In genomic region chr11:44955019-44955738, GRCh38 we compare ENCODE assay signal across 8 cellular contexts. TPM values are rescaled to one million over a fixed set of nuclear protein-coding genes. Genes with fewer than 3 reads are reported as not detected.
DNase-seq lines count a peak whose midpoint lies in the region; ATAC-seq, FAIRE-seq and TF ChIP-seq lines count a peak whose summit lies in the region.

No MANE protein-coding gene starts in this region.

- no peak for TF ChIP-seq POLR2A in GM12892 (IDR thresholded peaks at IDR 0.05; ENCODE audit: low read depth, low read length)

- H3K36me3 Mint-ChIP-seq in endothelial cell (ENCODE audit: low read depth, unreplicated experiment) = no peaks in the 10 kb centered on the region
- no peaks in the 10 kb centered on the region for H3K36me3 Mint-ChIP-seq in neural crest cell (ENCODE audit: low read depth)

- ATAC-seq in GM18861 (IDR thresholded peaks at IDR 0.05; ENCODE audit: unreplicated experiment) = no peak
- ATAC-seq in HG03039 (IDR thresholded peaks at IDR 0.05; ENCODE audit: unreplicated experiment) = no peak
- no peak for ATAC-seq in GM18517 (IDR thresholded peaks at IDR 0.05; ENCODE audit: unreplicated experiment)

- H3K9me3 Mint-ChIP-seq in endothelial cell (ENCODE audit: unreplicated experiment) (no peaks in the 10 kb centered on the region), neural crest cell (no peaks in the 10 kb centered on the region)

- H3K4me3 Mint-ChIP-seq in endothelial cell (ENCODE audit: unreplicated experiment) (peak overlapping the region; percentile 29), neural crest cell (peak overlapping the region; percentile 16)

- H3K27ac Mint-ChIP-seq in endothelial cell (ENCODE audit: unreplicated experiment) (peak overlapping the region; percentile 79), neural crest cell (ENCODE audit: unreplicated experiment) (no peak overlapping the region)

- DNase-seq in ELR (ENCODE audit: low read depth) (peak; percentile 47), NOMO-1 treated with DMSO at 0.1 percent for 48 hours (lab: John Stamatoyannopoulos, UW; ENCODE audit: unreplicated experiment) (peak; percentile 94), endothelial cell (ENCODE audit: low spot score) (peak; percentile 71), neural crest cell (ENCODE audit: low read depth, low spot score) (no peak), GM12892 (ENCODE audit: insufficient read length) (no peak)

- H3K4me1 Mint-ChIP-seq in endothelial cell (ENCODE audit: unreplicated experiment) (peaks cover 41% of the 10 kb centered on the region), neural crest cell (peaks cover 61% of the 10 kb centered on the region)

- FAIRE-seq in GM12892 (lab: Jason Lieb, UNC) = no peak

- TF ChIP-seq CTCF in endothelial cell (IDR thresholded peaks at IDR 0.05; ENCODE audit: unreplicated experiment) (no peak), neural crest cell (conservative IDR thresholded peaks at IDR 0.05) (no peak)

- peaks cover 11% of the 10 kb centered on the region for H3K27me3 Mint-ChIP-seq in endothelial cell (ENCODE audit: unreplicated experiment)
- H3K27me3 Mint-ChIP-seq in neural crest cell (ENCODE audit: low read depth) = peaks cover 45% of the 10 kb centered on the region

RNA-seq across cellular contexts. Expression of gene TP53I11, which starts 4.5 kb away (rescaled TPM):
- total RNA-seq in endothelial cell (ENCODE audit: unreplicated experiment) (149 TPM), neural crest cell (83.6 and 85.6 TPM in 2 replicates)
- not detected for polyA plus RNA-seq in GM12892 (2012; ENCODE audit: missing spikeins)

Comparison
In these comparisons a context has a peak if more than half of its experiments do, and no peak if none do; other contexts are left out.
1. DNase-seq: peak in ELR (single experiment), NOMO-1 treated with DMSO at 0.1 percent for 48 hours (single experiment) and endothelial cell (single experiment); none in neural crest cell (single experiment) and GM12892 (single experiment).